Comparison of ENCODE assay signal across 1 cellular context in genomic region chr5:43432486-43433365, GRCh38.
TF ChIP-seq lines count a peak whose summit lies in the region.

No MANE protein-coding gene starts in this region.

TF ChIP-seq in K562, 482 proteins besides CTCF, POLR2A, EP300 and RAD21:
- TF ChIP-seq CEBPB (tag; IDR thresholded peaks at IDR 0.05) (peak; percentile 94), CEBPG (CRISPR knock-in tag; IDR thresholded peaks at IDR 0.05) (no peak), CEBPG (tag; conservative IDR thresholded peaks at IDR 0.05 in 1 of 2, IDR thresholded peaks at IDR 0.05 in 1 of 2) (peak; percentile 67 to 88), ZNF24 (IDR thresholded peaks at IDR 0.05) (no peak), MGA (IDR thresholded peaks at IDR 0.05) (no peak), ZKSCAN3 (CRISPR knock-in tag; IDR thresholded peaks at IDR 0.05) (no peak), PPARD (CRISPR knock-in tag; IDR thresholded peaks at IDR 0.05) (no peak), ZBTB49 (CRISPR knock-in tag; IDR thresholded peaks at IDR 0.05; ENCODE audit: borderline replicate concordance) (no peak), HDAC2 (IDR thresholded peaks at IDR 0.05) (no peak), GABPB2 (CRISPR knock-in tag; conservative IDR thresholded peaks at IDR 0.05) (no peak), PCBP1 (IDR thresholded peaks at IDR 0.05; ENCODE audit: low read depth, low read length, poor library complexity, severe bottlenecking) (no peak), PBX2 (CRISPR knock-in tag; IDR thresholded peaks at IDR 0.05; ENCODE audit: low read depth) (no peak), PBX2 (tag; conservative IDR thresholded peaks at IDR 0.05; ENCODE audit: low read depth) (peak; percentile 51; the same call in 1 of the 2 replicates), HCFC1 (IDR thresholded peaks at IDR 0.05; ENCODE audit: low read depth, low read length) (no peak), PKNOX1 (IDR thresholded peaks at IDR 0.05) (peak; percentile 56)
